In genomic region chr1:204420039-204421004, GRCh38 we compare ENCODE assay signal across 14 cellular contexts. TPM values are rescaled to one million over a fixed set of nuclear protein-coding genes. Genes with fewer than 3 reads are reported as not detected.
DNase-seq lines count a peak whose midpoint lies in the region; ATAC-seq and TF ChIP-seq lines count a peak whose summit lies in the region.
"Had no signal": no experiment of that assay in that cellular context is flagged by ENCODE, and none has a peak within 500 bp of the region (broad histone marks: within the 10 kb centered on the region; RNA-seq: fewer than 3 reads in every experiment).

No MANE protein-coding gene starts in this region.

- peak; percentile 35 for DNase-seq in ELF-1 (ENCODE audit: low read depth, low spot score)
- DNase-seq in activated T-helper 2 cell treated with anti-CD3 and anti-CD28 coated beads, Interferon-gamma antibody, Interleukin-2, Interleukin-4, amounts not matched to agents 10 μg/mL and 5 μg/mL and 100 μg/mL, durations not matched to agents 14 hours and 24 hours and 36 hours (ENCODE audit: low spot score), result no peak
- DNase-seq in natural killer cell, result no peak
- no peak for DNase-seq in foreskin keratinocyte
- no peak for DNase-seq in DMS53 treated with DMSO at 0.1 percent for 48 hours (lab: John Stamatoyannopoulos, UW; ENCODE audit: unreplicated experiment)
- DNase-seq: activated T-cell treated with anti-CD3 and anti-CD28 coated beads, Interleukin-2, amount 50 U/mL, for 1 hour; CD4-positive, CD25-positive, alpha-beta regulatory T cell; GM23248; naive thymus-derived CD8-positive, alpha-beta T cell; spleen had no signal

- H3K4me3 ChIP-seq in HUES48 (ENCODE audit: low read depth, low read length), result no peak overlapping the region
- H3K4me3 ChIP-seq: esophagus muscularis mucosa, GM23248, spleen had no signal

- H3K36me3 ChIP-seq in HUES48 (ENCODE audit: control insufficient read depth, insufficient read depth, low read length), result peaks cover 4% of the 10 kb centered on the region; the same call in 1 of the 2 replicates

- intact Hi-C loops in activated T-helper 2 cell treated with anti-CD3 and anti-CD28 coated beads, Interferon-gamma antibody, Interleukin-2, Interleukin-4, amounts not matched to agents 10 μg/mL and 5 μg/mL and 100 μg/mL, durations not matched to agents 14 hours and 24 hours and 36 hours (cut with micrococcal nuclease), result no loop called here
- intact Hi-C loops in natural killer cell (cut with micrococcal nuclease), result no loop called here

- H3K4me3 Mint-ChIP-seq in activated T-helper 2 cell treated with anti-CD3 and anti-CD28 coated beads, Interferon-gamma antibody, Interleukin-2, Interleukin-4, amounts not matched to agents 10 μg/mL and 5 μg/mL and 100 μg/mL, durations not matched to agents 14 hours and 24 hours and 36 hours (ENCODE audit: low read depth), result no peak overlapping the region
- no peak overlapping the region for H3K4me3 Mint-ChIP-seq in natural killer cell
- H3K4me3 Mint-ChIP-seq: CD4-positive, CD25-positive, alpha-beta regulatory T cell had no signal

- no peaks in the 10 kb centered on the region for H3K9me3 ChIP-seq in HUES48 (ENCODE audit: control insufficient read depth, insufficient read depth, low read length)
- H3K9me3 ChIP-seq: esophagus muscularis mucosa, spleen had no signal

- no peak for ATAC-seq in natural killer cell
- ATAC-seq in foreskin keratinocyte, result no peak
- no peak for ATAC-seq in HG03457 (IDR thresholded peaks at IDR 0.05; ENCODE audit: unreplicated experiment)
- no peak for ATAC-seq in HG03280 (IDR thresholded peaks at IDR 0.05; ENCODE audit: unreplicated experiment)
- ATAC-seq: naive thymus-derived CD8-positive, alpha-beta T cell had no signal

- H3K4me1 ChIP-seq in HUES48 (ENCODE audit: control insufficient read depth, insufficient read depth, low read length) (peaks cover 17% of the 10 kb centered on the region), foreskin keratinocyte (peaks cover 27% of the 10 kb centered on the region)

- no peak overlapping the region for H3K9ac ChIP-seq in HUES48 (ENCODE audit: low read depth, low read length)
- H3K9ac ChIP-seq: GM23248 had no signal

- H3K27me3 ChIP-seq in HUES48 (ENCODE audit: control insufficient read depth, insufficient read depth, low read length) (no peaks in the 10 kb centered on the region), foreskin keratinocyte (no peaks in the 10 kb centered on the region)
- H3K27me3 ChIP-seq: esophagus muscularis mucosa, spleen had no signal

- no peak for TF ChIP-seq CTCF in natural killer cell (IDR thresholded peaks at IDR 0.05)
- TF ChIP-seq CTCF in foreskin keratinocyte (conservative IDR thresholded peaks at IDR 0.05), result no peak

- H3K27ac Mint-ChIP-seq in activated T-helper 2 cell treated with anti-CD3 and anti-CD28 coated beads, Interferon-gamma antibody, Interleukin-2, Interleukin-4, amounts not matched to agents 10 μg/mL and 5 μg/mL and 100 μg/mL, durations not matched to agents 14 hours and 24 hours and 36 hours, result peak overlapping the region; percentile 19
- peak overlapping the region; percentile 88 to 93 for H3K27ac Mint-ChIP-seq in natural killer cell

- peak overlapping the region; percentile 7 for H3K27ac ChIP-seq in HUES48 (ENCODE audit: low read depth, low read length)
- no peak overlapping the region for H3K27ac ChIP-seq in foreskin keratinocyte
- H3K27ac ChIP-seq: esophagus muscularis mucosa had no signal

- H3K4me1 Mint-ChIP-seq in activated T-helper 2 cell treated with anti-CD3 and anti-CD28 coated beads, Interferon-gamma antibody, Interleukin-2, Interleukin-4, amounts not matched to agents 10 μg/mL and 5 μg/mL and 100 μg/mL, durations not matched to agents 14 hours and 24 hours and 36 hours (ENCODE audit: low read depth), result peaks cover 35% of the 10 kb centered on the region
- H3K4me1 Mint-ChIP-seq in natural killer cell, result peaks cover 33 to 43% of the 10 kb centered on the region in 2 donors

- no peaks in the 10 kb centered on the region for H3K27me3 Mint-ChIP-seq in activated T-helper 2 cell treated with anti-CD3 and anti-CD28 coated beads, Interferon-gamma antibody, Interleukin-2, Interleukin-4, amounts not matched to agents 10 μg/mL and 5 μg/mL and 100 μg/mL, durations not matched to agents 14 hours and 24 hours and 36 hours (ENCODE audit: low read depth)
- H3K27me3 Mint-ChIP-seq in natural killer cell (ENCODE audit: low read depth in 2 of 2), result no peaks in the 10 kb centered on the region
- H3K27me3 Mint-ChIP-seq: CD4-positive, CD25-positive, alpha-beta regulatory T cell; naive thymus-derived CD8-positive, alpha-beta T cell had no signal

- peaks cover 5% of the 10 kb centered on the region for H3K36me3 Mint-ChIP-seq in activated T-helper 2 cell treated with anti-CD3 and anti-CD28 coated beads, Interferon-gamma antibody, Interleukin-2, Interleukin-4, amounts not matched to agents 10 μg/mL and 5 μg/mL and 100 μg/mL, durations not matched to agents 14 hours and 24 hours and 36 hours (ENCODE audit: low read depth)
- H3K36me3 Mint-ChIP-seq in natural killer cell, result no peaks in the 10 kb centered on the region

- no peaks in the 10 kb centered on the region for H3K9me3 Mint-ChIP-seq in activated T-helper 2 cell treated with anti-CD3 and anti-CD28 coated beads, Interferon-gamma antibody, Interleukin-2, Interleukin-4, amounts not matched to agents 10 μg/mL and 5 μg/mL and 100 μg/mL, durations not matched to agents 14 hours and 24 hours and 36 hours
- no peaks in the 10 kb centered on the region for H3K9me3 Mint-ChIP-seq in natural killer cell
- H3K9me3 Mint-ChIP-seq: CD4-positive, CD25-positive, alpha-beta regulatory T cell; naive thymus-derived CD8-positive, alpha-beta T cell had no signal

RNA-seq across cellular contexts. Expression of gene PPP1R15B, which starts 8.7 kb away (rescaled TPM):
- total RNA-seq in activated T-helper 2 cell treated with anti-CD3 and anti-CD28 coated beads, Interferon-gamma antibody, Interleukin-2, Interleukin-4, amounts not matched to agents 10 μg/mL and 5 μg/mL and 100 μg/mL, durations not matched to agents 14 hours and 24 hours and 36 hours, result 63.4 and 64.3 TPM in 2 replicates
- total RNA-seq in natural killer cell (100 to 1,000 TPM; 174 to 236 (median 222) TPM), foreskin keratinocyte (28.8 TPM in 2 replicates)
- polyA plus RNA-seq in foreskin keratinocyte, result 7.0 and 8.8 TPM in 2 replicates
